ENCODE assay signal across 8 cellular contexts in genomic region chr9:113011911-113012381, GRCh38. TPM values are rescaled to one million over a fixed set of nuclear protein-coding genes. Genes with fewer than 3 reads are reported as not detected.
DNase-seq lines count a peak whose midpoint lies in the region; ATAC-seq and TF ChIP-seq lines count a peak whose summit lies in the region.

ZNF883 (minus strand) TSS chr9:113012192.

- peak within 1 kb of the TSS; percentile 55 for H3K4me3 ChIP-seq in neural progenitor cell
- H3K4me3 ChIP-seq in thoracic aorta, result peak within 1 kb of the TSS; percentile 57

- H3K27ac Mint-ChIP-seq in activated T-helper 2 cell treated with anti-CD3 and anti-CD28 coated beads, Interferon-gamma antibody, Interleukin-2, Interleukin-4, amounts not matched to agents 10 μg/mL and 5 μg/mL and 100 μg/mL, durations not matched to agents 14 hours and 24 hours and 36 hours, result no peak within 1 kb of the TSS
- H3K27ac Mint-ChIP-seq in neural progenitor cell, result no peak within 1 kb of the TSS

- DNase-seq in Caki2 (ENCODE audit: low read depth) (peak; percentile 31), NCI-H2029 (lab: John Stamatoyannopoulos, UW) (peak; percentile 64), foreskin keratinocyte (peak; percentile 23 to 58), neural progenitor cell (ENCODE audit: low spot score) (peak; percentile 74), thoracic aorta (ENCODE audit: low spot score) (no peak), glomerular visceral epithelial cell (ENCODE audit: extremely low spot score) (no peak)
- no peak for DNase-seq in activated T-helper 2 cell treated with anti-CD3 and anti-CD28 coated beads, Interferon-gamma antibody, Interleukin-2, Interleukin-4, amounts not matched to agents 10 μg/mL and 5 μg/mL and 100 μg/mL, durations not matched to agents 14 hours and 24 hours and 36 hours (ENCODE audit: low spot score)

- H3K4me1 Mint-ChIP-seq in activated T-helper 2 cell treated with anti-CD3 and anti-CD28 coated beads, Interferon-gamma antibody, Interleukin-2, Interleukin-4, amounts not matched to agents 10 μg/mL and 5 μg/mL and 100 μg/mL, durations not matched to agents 14 hours and 24 hours and 36 hours (ENCODE audit: low read depth), result no peaks in the 10 kb centered on the region
- H3K4me1 Mint-ChIP-seq in neural progenitor cell, result no peaks in the 10 kb centered on the region

- H2AFZ ChIP-seq in neural progenitor cell (replicated peaks), result peak within 1 kb of the TSS; percentile 86

- no peak within 1 kb of the TSS for H3K9ac ChIP-seq in neural progenitor cell

- H3K27ac ChIP-seq in foreskin keratinocyte (no peak within 1 kb of the TSS), neural progenitor cell (no peak within 1 kb of the TSS), thoracic aorta (no peak within 1 kb of the TSS)

- peak within 1 kb of the TSS; percentile 77 for H3K4me2 ChIP-seq in neural progenitor cell

- H3K4me1 ChIP-seq in foreskin keratinocyte, result no peaks in the 10 kb centered on the region
- H3K4me1 ChIP-seq in neural progenitor cell, result no peaks in the 10 kb centered on the region
- no peaks in the 10 kb centered on the region for H3K4me1 ChIP-seq in thoracic aorta (ENCODE audit: control insufficient read depth in 1 of 2, low read depth in 2 of 2)

- intact Hi-C loops in activated T-helper 2 cell treated with anti-CD3 and anti-CD28 coated beads, Interferon-gamma antibody, Interleukin-2, Interleukin-4, amounts not matched to agents 10 μg/mL and 5 μg/mL and 100 μg/mL, durations not matched to agents 14 hours and 24 hours and 36 hours (cut with micrococcal nuclease), result no loop called here

- peak; percentile 72 for ATAC-seq in foreskin keratinocyte
- no peak for ATAC-seq in thoracic aorta (ENCODE audit: insufficient number of reproducible peaks, low FRiP score, low read depth)
- ATAC-seq in HG03135 (IDR thresholded peaks at IDR 0.05; ENCODE audit: unreplicated experiment), result no peak

- peak within 1 kb of the TSS; percentile 26 for H3K4me3 Mint-ChIP-seq in activated T-helper 2 cell treated with anti-CD3 and anti-CD28 coated beads, Interferon-gamma antibody, Interleukin-2, Interleukin-4, amounts not matched to agents 10 μg/mL and 5 μg/mL and 100 μg/mL, durations not matched to agents 14 hours and 24 hours and 36 hours (ENCODE audit: low read depth)
- H3K4me3 Mint-ChIP-seq in neural progenitor cell, result peak within 1 kb of the TSS; percentile 79

- no peaks in the 10 kb centered on the region for H4K20me1 ChIP-seq in neural progenitor cell (ENCODE audit: low read depth)

- H3K79me2 ChIP-seq in neural progenitor cell (ENCODE audit: low read depth), result no peaks in the 10 kb centered on the region

- no peaks in the 10 kb centered on the region for H3F3A ChIP-seq in neural progenitor cell (ENCODE audit: low read depth)

- no peaks in the 10 kb centered on the region for H3K36me3 ChIP-seq in neural progenitor cell
- no peaks in the 10 kb centered on the region for H3K36me3 ChIP-seq in thoracic aorta

- no peaks in the 10 kb centered on the region for H3K36me3 Mint-ChIP-seq in activated T-helper 2 cell treated with anti-CD3 and anti-CD28 coated beads, Interferon-gamma antibody, Interleukin-2, Interleukin-4, amounts not matched to agents 10 μg/mL and 5 μg/mL and 100 μg/mL, durations not matched to agents 14 hours and 24 hours and 36 hours (ENCODE audit: low read depth)
- H3K36me3 Mint-ChIP-seq in neural progenitor cell, result no peaks in the 10 kb centered on the region

- in situ Hi-C loops in Caki2 (cut with HindIII; ENCODE audit: low pct_unique_long_range_greater_than_20kb, low sequenced_read_pairs), result no loop called here

- H3K9me3 ChIP-seq in neural progenitor cell (ENCODE audit: low read depth) (no peaks in the 10 kb centered on the region), thoracic aorta (peaks cover 19% of the 10 kb centered on the region)

- H3K27me3 Mint-ChIP-seq in activated T-helper 2 cell treated with anti-CD3 and anti-CD28 coated beads, Interferon-gamma antibody, Interleukin-2, Interleukin-4, amounts not matched to agents 10 μg/mL and 5 μg/mL and 100 μg/mL, durations not matched to agents 14 hours and 24 hours and 36 hours (ENCODE audit: low read depth), result no peaks in the 10 kb centered on the region
- peaks cover 5% of the 10 kb centered on the region for H3K27me3 Mint-ChIP-seq in neural progenitor cell (ENCODE audit: insufficient read depth, low read depth)

- H3K9me3 Mint-ChIP-seq in activated T-helper 2 cell treated with anti-CD3 and anti-CD28 coated beads, Interferon-gamma antibody, Interleukin-2, Interleukin-4, amounts not matched to agents 10 μg/mL and 5 μg/mL and 100 μg/mL, durations not matched to agents 14 hours and 24 hours and 36 hours, result peaks cover 45% of the 10 kb centered on the region
- H3K9me3 Mint-ChIP-seq in neural progenitor cell, result peaks cover 38% of the 10 kb centered on the region

- no peaks in the 10 kb centered on the region for H3K27me3 ChIP-seq in foreskin keratinocyte
- H3K27me3 ChIP-seq in neural progenitor cell, result no peaks in the 10 kb centered on the region
- no peaks in the 10 kb centered on the region for H3K27me3 ChIP-seq in thoracic aorta (replicated peaks; ENCODE audit: insufficient read depth)

- TF ChIP-seq CTCF in foreskin keratinocyte (conservative IDR thresholded peaks at IDR 0.05) (peak; percentile 38), neural progenitor cell (IDR thresholded peaks at IDR 0.05) (peak; percentile 9), thoracic aorta (IDR thresholded peaks at IDR 0.05) (no peak)

RNA-seq across cellular contexts. Expression of gene ZNF883, which starts in this region (rescaled TPM):
- not detected in 2 replicates for total RNA-seq in Caki2 (2014; rRNA removed; shearing (Covaris generic); ENCODE audit: low replicate concordance)
- total RNA-seq in activated T-helper 2 cell treated with anti-CD3 and anti-CD28 coated beads, Interferon-gamma antibody, Interleukin-2, Interleukin-4, amounts not matched to agents 10 μg/mL and 5 μg/mL and 100 μg/mL, durations not matched to agents 14 hours and 24 hours and 36 hours, result 0.16 TPM in 1 of 2 replicates, not detected in the other
- total RNA-seq in foreskin keratinocyte, result 1.6 and 3.3 TPM in 2 replicates
- polyA plus RNA-seq in foreskin keratinocyte, result 1.1 and 1.7 TPM in 2 replicates
- 11.5 and 20.0 TPM in 2 replicates for total RNA-seq in neural progenitor cell (ENCODE audit: low replicate concordance)
- 1 to 10 TPM in 1 of 2 donors, under 1 TPM in 1; 0.95 to 2.8 TPM for total RNA-seq in thoracic aorta

Comparison
In these comparisons a context has a peak if more than half of its experiments do, and no peak if none do; other contexts are left out.
1. Peak in DNase-seq in Caki2; RNA of the gene not detected or under 1 TPM.
2. DNase-seq: peak in NCI-H2029 (single experiment), foreskin keratinocyte (2 of 2) and neural progenitor cell (single experiment); none in activated T-helper 2 cell treated with anti-CD3 and anti-CD28 coated beads, Interferon-gamma antibody, Interleukin-2, Interleukin-4, amounts not matched to agents 10 μg/mL and 5 μg/mL and 100 μg/mL, durations not matched to agents 14 hours and 24 hours and 36 hours (single experiment), thoracic aorta (single experiment) and glomerular visceral epithelial cell (single experiment).